Comparison of ENCODE assay signal across 8 cellular contexts in genomic region chr22:50200333-50201190, GRCh38. TPM values are rescaled to one million over a fixed set of nuclear protein-coding genes. Genes with fewer than 3 reads are reported as not detected.
DNase-seq lines count a peak whose midpoint lies in the region; ATAC-seq, FAIRE-seq and TF ChIP-seq lines count a peak whose summit lies in the region.

TSS of gene SELENOO (plus strand) at chr22:50201011. CDS start at chr22:50201037, 26 bp downstream.

- no peaks in the 10 kb centered on the region for H3K27me3 ChIP-seq in DND-41 (ENCODE audit: insufficient read depth, low read length, poor library complexity)
- no peaks in the 10 kb centered on the region for H3K27me3 ChIP-seq in neutrophil

- peak within 1 kb of the TSS; percentile 78 for H2AFZ ChIP-seq in DND-41 (ENCODE audit: low read depth, low read length)

- H3K4me2 ChIP-seq in DND-41 (ENCODE audit: insufficient read depth, low read length), result peak within 1 kb of the TSS; percentile 98

- H3K9ac ChIP-seq in DND-41 (ENCODE audit: low read depth, low read length), result peak within 1 kb of the TSS; percentile 90

- peaks cover 33% of the 10 kb centered on the region for H3K79me2 ChIP-seq in DND-41 (ENCODE audit: insufficient read depth, low read length)

- H3K4me1 ChIP-seq in DND-41 (ENCODE audit: insufficient read depth, low read length) (peaks cover 34% of the 10 kb centered on the region), neutrophil (ENCODE audit: control insufficient read depth in 1 of 2, insufficient read depth in 1 of 2, low read depth in 1 of 2, low read length in 1 of 2) (peaks cover 44 to 46% of the 10 kb centered on the region in 2 experiments)

- H3K27ac ChIP-seq in DND-41 (ENCODE audit: low read length), result peak within 1 kb of the TSS; percentile 68
- H3K27ac ChIP-seq in neutrophil, result peak within 1 kb of the TSS; percentile 90

- no peak for FAIRE-seq in frontal cortex (lab: Jason Lieb, UNC)

- H3K9me3 ChIP-seq in DND-41 (ENCODE audit: insufficient read depth, low read length, severe bottlenecking), result no peaks in the 10 kb centered on the region
- H3K9me3 ChIP-seq in neutrophil, result no peaks in the 10 kb centered on the region

- no peak for TF ChIP-seq CTCF in DND-41 (IDR thresholded peaks at IDR 0.05; ENCODE audit: borderline replicate concordance, extremely low read depth, low read length, poor library complexity, severe bottlenecking)
- TF ChIP-seq CTCF in neutrophil (IDR thresholded peaks at IDR 0.05), result peak; percentile 40
- no peak for TF ChIP-seq CTCF in subcutaneous adipose tissue (IDR thresholded peaks at IDR 0.05; ENCODE audit: low read depth)

- DNase-seq in DND-41, result peak; percentile 93
- DNase-seq in M059J (ENCODE audit: low read depth), result peak; percentile 73
- peak; percentile 83 for DNase-seq in SK-N-DZ (ENCODE audit: low spot score)
- peak; percentile 93 for DNase-seq in activated naive CD4-positive, alpha-beta T cell treated with Interleukin-2 at 50 U/mL for 16 hours
- DNase-seq in frontal cortex (ENCODE audit: low spot score in 2 of 2), result peak; percentile 100

- H3K36me3 ChIP-seq in DND-41 (ENCODE audit: insufficient read depth, low read length) (peaks cover 50% of the 10 kb centered on the region), neutrophil (peaks cover 41% of the 10 kb centered on the region)

- H4K20me1 ChIP-seq in DND-41 (ENCODE audit: insufficient read depth, low read length), result peaks cover 43% of the 10 kb centered on the region; the same call in 1 of the 2 replicates

- ATAC-seq in DND-41 (ENCODE audit: insufficient read depth, low read depth), result peak; percentile 88
- peak; percentile 62 for ATAC-seq in GM21825 (IDR thresholded peaks at IDR 0.05; ENCODE audit: unreplicated experiment)

- H3K4me3 ChIP-seq in DND-41 (ENCODE audit: low read depth in 1 of 2, low read length in 2 of 2) (peak within 1 kb of the TSS; percentile 50 to 71), neutrophil (ENCODE audit: low read depth in 1 of 2, low read length in 1 of 2) (peak within 1 kb of the TSS; percentile 79 to 87)

RNA-seq across cellular contexts. Expression of gene SELENOO, which starts in this region (rescaled TPM):
- total RNA-seq in M059J (2014; rRNA removed; shearing (Covaris generic)), result 12.0 and 21.4 TPM in 2 replicates
- 32.9 and 34.5 TPM in 2 replicates for polyA plus RNA-seq in SK-N-DZ (2014; cell fraction: cytosol; rRNA removed)
- polyA plus RNA-seq in SK-N-DZ (2014; cell fraction: nucleus; rRNA removed), result 120 and 155 TPM in 2 replicates
- total RNA-seq in frontal cortex (6.1 TPM), subcutaneous adipose tissue (10 to 100 TPM; 13.2 to 36.5 (median 18.9) TPM)

Comparison
In these comparisons a context has a peak if more than half of its experiments do, and no peak if none do; other contexts are left out.
1. Peak in every context shown above with its lines: DNase-seq, ATAC-seq, H3K4me3 ChIP-seq and H3K27ac ChIP-seq.